In genomic region chr3:46931631-46932441, GRCh38 we compare ENCODE assay signal across 2 cellular contexts.
TF ChIP-seq lines count a peak whose summit lies in the region.

No MANE protein-coding gene starts in this region.

TF ChIP-seq in HEK293, 187 proteins besides CTCF, POLR2A, EP300 and RAD21 (continued from another document):
- no peak for TF ChIP-seq ZNF704 (tag by site-specific recombination; IDR thresholded peaks at IDR 0.05)
- no peak for TF ChIP-seq ZBTB10 (tag by site-specific recombination; IDR thresholded peaks at IDR 0.05)
- TF ChIP-seq ZNF449 (tag by site-specific recombination; IDR thresholded peaks at IDR 0.05): no peak
- no peak for TF ChIP-seq SETDB1 (IDR thresholded peaks at IDR 0.05; ENCODE audit: insufficient read length, low read length)
- TF ChIP-seq, protein P1, sequence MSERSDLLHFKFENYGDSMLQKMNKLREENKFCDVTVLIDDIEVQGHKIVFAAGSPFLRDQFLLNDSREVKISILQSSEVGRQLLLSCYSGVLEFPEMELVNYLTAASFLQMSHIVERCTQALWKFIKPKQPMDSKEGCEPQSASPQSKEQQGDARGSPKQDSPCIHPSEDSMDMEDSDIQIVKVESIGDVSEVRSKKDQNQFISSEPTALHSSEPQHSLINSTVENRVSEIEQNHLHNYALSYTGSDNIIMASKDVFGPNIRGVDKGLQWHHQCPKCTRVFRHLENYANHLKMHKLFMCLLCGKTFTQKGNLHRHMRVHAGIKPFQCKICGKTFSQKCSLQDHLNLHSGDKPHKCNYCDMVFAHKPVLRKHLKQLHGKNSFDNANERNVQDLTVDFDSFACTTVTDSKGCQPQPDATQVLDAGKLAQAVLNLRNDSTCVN (tag by site-specific recombination; optimal IDR thresholded peaks at IDR 0.05): no peak
- TF ChIP-seq ZIC2 (tag by site-specific recombination; IDR thresholded peaks at IDR 0.05): no peak
- TF ChIP-seq KLF7 (tag by site-specific recombination; IDR thresholded peaks at IDR 0.05; ENCODE audit: borderline replicate concordance): no peak
- TF ChIP-seq ZNF335 (tag by site-specific recombination; conservative IDR thresholded peaks at IDR 0.05): no peak
- no peak for TF ChIP-seq ZNF501 (tag by site-specific recombination; IDR thresholded peaks at IDR 0.05)
- TF ChIP-seq, protein P2, sequence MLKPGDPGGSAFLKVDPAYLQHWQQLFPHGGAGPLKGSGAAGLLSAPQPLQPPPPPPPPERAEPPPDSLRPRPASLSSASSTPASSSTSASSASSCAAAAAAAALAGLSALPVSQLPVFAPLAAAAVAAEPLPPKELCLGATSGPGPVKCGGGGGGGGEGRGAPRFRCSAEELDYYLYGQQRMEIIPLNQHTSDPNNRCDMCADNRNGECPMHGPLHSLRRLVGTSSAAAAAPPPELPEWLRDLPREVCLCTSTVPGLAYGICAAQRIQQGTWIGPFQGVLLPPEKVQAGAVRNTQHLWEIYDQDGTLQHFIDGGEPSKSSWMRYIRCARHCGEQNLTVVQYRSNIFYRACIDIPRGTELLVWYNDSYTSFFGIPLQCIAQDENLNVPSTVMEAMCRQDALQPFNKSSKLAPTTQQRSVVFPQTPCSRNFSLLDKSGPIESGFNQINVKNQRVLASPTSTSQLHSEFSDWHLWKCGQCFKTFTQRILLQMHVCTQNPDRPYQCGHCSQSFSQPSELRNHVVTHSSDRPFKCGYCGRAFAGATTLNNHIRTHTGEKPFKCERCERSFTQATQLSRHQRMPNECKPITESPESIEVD (tag by site-specific recombination; IDR thresholded peaks at IDR 0.05): peak; percentile 81
- TF ChIP-seq OSR2 (tag by site-specific recombination; IDR thresholded peaks at IDR 0.05): peak; percentile 70
- TF ChIP-seq ZNF521 (tag by site-specific recombination; IDR thresholded peaks at IDR 0.05): no peak
- TF ChIP-seq SCRT2 (tag by site-specific recombination; IDR thresholded peaks at IDR 0.05): no peak
- no peak for TF ChIP-seq ZNF175 (tag by site-specific recombination; IDR thresholded peaks at IDR 0.05)
- no peak for TF ChIP-seq ZNF830 (tag by site-specific recombination; IDR thresholded peaks at IDR 0.05; ENCODE audit: low read depth)
- TF ChIP-seq KLF8 (tag by site-specific recombination; IDR thresholded peaks at IDR 0.05): no peak
- TF ChIP-seq ZNF324 (tag by site-specific recombination; IDR thresholded peaks at IDR 0.05): no peak
- TF ChIP-seq ZNF629 (tag by site-specific recombination; IDR thresholded peaks at IDR 0.05): peak; percentile 35; the same call in 1 of the 2 replicates

TF ChIP-seq in GM23338, 12 proteins besides CTCF, POLR2A, EP300 and RAD21 (continued from another document):
- TF ChIP-seq CREB1 (CRISPR knock-in tag; IDR thresholded peaks at IDR 0.05; ENCODE audit: low read depth) (no peak), EZH2 (IDR thresholded peaks at IDR 0.05; ENCODE audit: low read depth, unreplicated experiment) (no peak)
- TF ChIP-seq, protein P3, sequence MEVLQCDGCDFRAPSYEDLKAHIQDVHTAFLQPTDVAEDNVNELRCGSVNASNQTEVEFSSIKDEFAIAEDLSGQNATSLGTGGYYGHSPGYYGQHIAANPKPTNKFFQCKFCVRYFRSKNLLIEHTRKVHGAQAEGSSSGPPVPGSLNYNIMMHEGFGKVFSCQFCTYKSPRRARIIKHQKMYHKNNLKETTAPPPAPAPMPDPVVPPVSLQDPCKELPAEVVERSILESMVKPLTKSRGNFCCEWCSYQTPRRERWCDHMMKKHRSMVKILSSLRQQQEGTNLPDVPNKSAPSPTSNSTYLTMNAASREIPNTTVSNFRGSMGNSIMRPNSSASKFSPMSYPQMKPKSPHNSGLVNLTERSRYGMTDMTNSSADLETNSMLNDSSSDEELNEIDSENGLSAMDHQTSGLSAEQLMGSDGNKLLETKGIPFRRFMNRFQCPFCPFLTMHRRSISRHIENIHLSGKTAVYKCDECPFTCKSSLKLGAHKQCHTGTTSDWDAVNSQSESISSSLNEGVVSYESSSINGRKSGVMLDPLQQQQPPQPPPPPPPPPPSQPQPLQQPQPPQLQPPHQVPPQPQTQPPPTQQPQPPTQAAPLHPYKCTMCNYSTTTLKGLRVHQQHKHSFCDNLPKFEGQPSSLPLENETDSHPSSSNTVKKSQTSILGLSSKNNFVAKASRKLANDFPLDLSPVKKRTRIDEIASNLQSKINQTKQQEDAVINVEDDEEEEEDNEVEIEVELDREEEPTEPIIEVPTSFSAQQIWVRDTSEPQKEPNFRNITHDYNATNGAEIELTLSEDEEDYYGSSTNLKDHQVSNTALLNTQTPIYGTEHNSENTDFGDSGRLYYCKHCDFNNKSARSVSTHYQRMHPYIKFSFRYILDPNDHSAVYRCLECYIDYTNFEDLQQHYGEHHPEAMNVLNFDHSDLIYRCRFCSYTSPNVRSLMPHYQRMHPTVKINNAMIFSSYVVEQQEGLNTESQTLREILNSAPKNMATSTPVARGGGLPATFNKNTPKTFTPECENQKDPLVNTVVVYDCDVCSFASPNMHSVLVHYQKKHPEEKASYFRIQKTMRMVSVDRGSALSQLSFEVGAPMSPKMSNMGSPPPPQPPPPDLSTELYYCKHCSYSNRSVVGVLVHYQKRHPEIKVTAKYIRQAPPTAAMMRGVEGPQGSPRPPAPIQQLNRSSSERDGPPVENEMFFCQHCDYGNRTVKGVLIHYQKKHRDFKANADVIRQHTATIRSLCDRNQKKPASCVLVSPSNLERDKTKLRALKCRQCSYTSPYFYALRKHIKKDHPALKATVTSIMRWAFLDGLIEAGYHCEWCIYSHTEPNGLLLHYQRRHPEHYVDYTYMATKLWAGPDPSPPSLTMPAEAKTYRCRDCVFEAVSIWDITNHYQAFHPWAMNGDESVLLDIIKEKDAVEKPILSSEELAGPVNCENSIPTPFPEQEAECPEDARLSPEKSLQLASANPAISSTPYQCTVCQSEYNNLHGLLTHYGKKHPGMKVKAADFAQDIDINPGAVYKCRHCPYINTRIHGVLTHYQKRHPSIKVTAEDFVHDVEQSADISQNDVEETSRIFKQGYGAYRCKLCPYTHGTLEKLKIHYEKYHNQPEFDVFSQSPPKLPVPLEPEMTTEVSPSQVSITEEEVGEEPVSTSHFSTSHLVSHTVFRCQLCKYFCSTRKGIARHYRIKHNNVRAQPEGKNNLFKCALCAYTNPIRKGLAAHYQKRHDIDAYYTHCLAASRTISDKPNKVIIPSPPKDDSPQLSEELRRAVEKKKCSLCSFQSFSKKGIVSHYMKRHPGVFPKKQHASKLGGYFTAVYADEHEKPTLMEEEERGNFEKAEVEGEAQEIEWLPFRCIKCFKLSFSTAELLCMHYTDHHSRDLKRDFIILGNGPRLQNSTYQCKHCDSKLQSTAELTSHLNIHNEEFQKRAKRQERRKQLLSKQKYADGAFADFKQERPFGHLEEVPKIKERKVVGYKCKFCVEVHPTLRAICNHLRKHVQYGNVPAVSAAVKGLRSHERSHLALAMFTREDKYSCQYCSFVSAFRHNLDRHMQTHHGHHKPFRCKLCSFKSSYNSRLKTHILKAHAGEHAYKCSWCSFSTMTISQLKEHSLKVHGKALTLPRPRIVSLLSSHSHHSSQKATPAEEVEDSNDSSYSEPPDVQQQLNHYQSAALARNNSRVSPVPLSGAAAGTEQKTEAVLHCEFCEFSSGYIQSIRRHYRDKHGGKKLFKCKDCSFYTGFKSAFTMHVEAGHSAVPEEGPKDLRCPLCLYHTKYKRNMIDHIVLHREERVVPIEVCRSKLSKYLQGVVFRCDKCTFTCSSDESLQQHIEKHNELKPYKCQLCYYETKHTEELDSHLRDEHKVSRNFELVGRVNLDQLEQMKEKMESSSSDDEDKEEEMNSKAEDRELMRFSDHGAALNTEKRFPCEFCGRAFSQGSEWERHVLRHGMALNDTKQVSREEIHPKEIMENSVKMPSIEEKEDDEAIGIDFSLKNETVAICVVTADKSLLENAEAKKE (CRISPR knock-in tag; IDR thresholded peaks at IDR 0.05): no peak
